29 cellular contexts compared by ENCODE assay signal in genomic region chr17:73802871-73803270, GRCh38.
"Had no signal": no experiment of that assay in that cellular context is flagged by ENCODE, and none has a peak within 500 bp of the region (broad histone marks: within the 10 kb centered on the region; RNA-seq: fewer than 3 reads in every experiment).

No MANE protein-coding gene starts in this region.

- H3K4me3 ChIP-seq: left lung, lower lobe of right lung, mucosa of descending colon, pancreas, prostate gland, sigmoid colon, spleen, suprapubic skin, thoracic aorta, tibial artery, upper lobe of right lung had no signal

- H3K27ac ChIP-seq: left lung, lower lobe of right lung, pancreas, prostate gland, sigmoid colon, spleen, suprapubic skin, thoracic aorta, tibial artery, upper lobe of right lung had no signal

- H3K36me3 ChIP-seq: left lung, lower lobe of right lung, pancreas, prostate gland, sigmoid colon, spleen, suprapubic skin, thoracic aorta, tibial artery, upper lobe of right lung had no signal

- FAIRE-seq: islet of Langerhans, kidney, pancreas, small intestine, urothelium cell line had no signal

- ATAC-seq: left colon; left lung; lower lobe of right lung; mucosa of descending colon; naive thymus-derived CD4-positive, alpha-beta T cell; natural killer cell treated with Interleukin-12 subunit alpha and Interleukin-12 subunit beta and Interleukin-15 and Interleukin-18, amount 100 ng/mL, for 72 hours; pancreas; right cardiac atrium; stimulated activated effector memory CD8-positive, alpha-beta T cell treated with anti-CD3 and anti-CD28 coated beads, Interleukin-12 subunit alpha, Interleukin-12 subunit beta, amount 100 ng/mL, for 72 hours; upper lobe of right lung had no signal

- DNase-seq: hypothalamus; immature natural killer cell; kidney; left colon; left lung; lower lobe of right lung; midbrain; mucosa of descending colon; naive thymus-derived CD4-positive, alpha-beta T cell; nucleus accumbens; pancreas; posterior cingulate gyrus; retina; right cardiac atrium; sigmoid colon; small intestine; spleen; stimulated activated CD4-positive, alpha-beta T cell treated with anti-CD3 and anti-CD28 coated beads, Interleukin-4, amount 100 ng/mL, for 24 hours; stimulated activated naive CD4-positive, alpha-beta T cell; tibial artery; trophoblast cell; upper lobe of right lung had no signal

- H3K4me1 ChIP-seq: left lung, lower lobe of right lung, pancreas, prostate gland, sigmoid colon, spleen, upper lobe of right lung had no signal

- H3K9me3 ChIP-seq: pancreas, prostate gland, thoracic aorta, upper lobe of right lung had no signal

- H3K27me3 ChIP-seq: pancreas had no signal
